ENCODE assay signal across 9 cellular contexts in genomic region chr7:1666251-1666778, GRCh38. TPM values are rescaled to one million over a fixed set of nuclear protein-coding genes. Genes with fewer than 3 reads are reported as not detected.
DNase-seq lines count a peak whose midpoint lies in the region; ATAC-seq and TF ChIP-seq lines count a peak whose summit lies in the region.
"Had no signal": no experiment of that assay in that cellular context is flagged by ENCODE, and none has a peak within 500 bp of the region (broad histone marks: within the 10 kb centered on the region; RNA-seq: fewer than 3 reads in every experiment).

No MANE protein-coding gene starts in this region.

- ATAC-seq in HG03378 (IDR thresholded peaks at IDR 0.05; ENCODE audit: unreplicated experiment) (no peak), HG02798 (IDR thresholded peaks at IDR 0.05; ENCODE audit: poor library complexity, unreplicated experiment) (no peak)

- peak overlapping the region; percentile 99 for H3K4me2 ChIP-seq in BLaER1
- peak overlapping the region; percentile 69 for H3K4me2 ChIP-seq in parathyroid adenoma (ENCODE audit: low read length)

- H3K9ac ChIP-seq in BLaER1 (peak overlapping the region; percentile 61), parathyroid adenoma (no peak overlapping the region)

- H3K4me3 ChIP-seq in BLaER1 (peak overlapping the region; percentile 74), fibroblast of pulmonary artery (replicated peaks; ENCODE audit: low read depth, low read length) (peak overlapping the region; percentile 34), parathyroid adenoma (ENCODE audit: low read depth, low read length) (no peak overlapping the region)

- peak overlapping the region; percentile 38 for H2AFZ ChIP-seq in parathyroid adenoma

- H3K9me3 ChIP-seq in BLaER1 (no peaks in the 10 kb centered on the region), parathyroid adenoma (ENCODE audit: control insufficient read depth, low read length) (no peaks in the 10 kb centered on the region)

- CTCF ChIA-PET in RWPE1 (lab: Yijun Ruan, JAX): no interaction called here

- POLR2A ChIA-PET in RWPE1 (lab: Yijun Ruan, JAX; ENCODE audit: low non-redundant PET): no interaction called here

- no peaks in the 10 kb centered on the region for H3K79me2 ChIP-seq in parathyroid adenoma

- peaks cover 47% of the 10 kb centered on the region for H4K20me1 ChIP-seq in BLaER1

- H3K36me3 ChIP-seq in BLaER1 (no peaks in the 10 kb centered on the region), parathyroid adenoma (ENCODE audit: control insufficient read depth, insufficient read depth, low read length) (no peaks in the 10 kb centered on the region)

- TF ChIP-seq CTCF in fibroblast of pulmonary artery (IDR thresholded peaks at IDR 0.05; ENCODE audit: low read length, missing control alignments): no peak
- TF ChIP-seq CTCF in parathyroid adenoma (IDR thresholded peaks at IDR 0.05): no peak
- no peak for TF ChIP-seq CTCF in RWPE1 (conservative IDR thresholded peaks at IDR 0.05; ENCODE audit: low read depth)

- peaks cover 70% of the 10 kb centered on the region for H3K4me1 ChIP-seq in BLaER1
- H3K4me1 ChIP-seq in parathyroid adenoma: no peaks in the 10 kb centered on the region

- peak; percentile 34 for DNase-seq in M059J (ENCODE audit: low read depth)
- no peak for DNase-seq in fibroblast of pulmonary artery (ENCODE audit: low read depth)
- no peak for DNase-seq in H4 (ENCODE audit: low spot score)
- DNase-seq in RWPE1 (ENCODE audit: low spot score): no peak

- H3K27me3 ChIP-seq in BLaER1 (peaks cover 66% of the 10 kb centered on the region), parathyroid adenoma (ENCODE audit: control insufficient read depth, insufficient read depth, low read length) (no peaks in the 10 kb centered on the region)

- H3K27ac ChIP-seq in BLaER1 (no peak overlapping the region; the same call in 1 of the 2 replicates), parathyroid adenoma (no peak overlapping the region), RWPE1 (no peak overlapping the region)
- H3K27ac ChIP-seq: VCaP had no signal

RNA-seq across cellular contexts. Expression of gene ELFN1, which starts 3.8 kb away (rescaled TPM):
- total RNA-seq in M059J (2014; rRNA removed; shearing (Covaris generic)): not detected in 2 replicates
- 0.37 and 0.41 TPM in 2 replicates for total RNA-seq in H4 (2014; rRNA removed; shearing (Covaris generic))
